In genomic region chr3:99536555-99537314, GRCh38 we compare ENCODE assay signal across 23 cellular contexts.
A peak's percentile ranks its signal among the peaks of the same experiment; 100 is the strongest.
DNase-seq lines count a peak whose midpoint lies in the region; ATAC-seq and TF ChIP-seq lines count a peak whose summit lies in the region.
"Had no signal": no experiment of that assay in that cellular context is flagged by ENCODE, and none has a peak within 500 bp of the region (broad histone marks: within the 10 kb centered on the region; RNA-seq: fewer than 3 reads in every experiment).

No MANE protein-coding gene starts in this region.

- peak overlapping the region; percentile 7 for H2AFZ ChIP-seq in neuronal stem cell (ENCODE audit: low read length)

- no peak overlapping the region for H3K23ac ChIP-seq in neuronal stem cell (ENCODE audit: low read depth, low read length, poor library complexity)

- H3K27ac ChIP-seq in SK-N-MC (peak overlapping the region; percentile 7; the same call in 1 of the 2 replicates), neuronal stem cell (replicated peaks; ENCODE audit: low read length) (no peak overlapping the region), upper lobe of right lung (no peak overlapping the region)
- H3K27ac ChIP-seq: A549, vagina had no signal

- H3K4me1 ChIP-seq in neuronal stem cell (ENCODE audit: control insufficient read depth in 2 of 2, insufficient read depth in 1 of 2, low read depth in 1 of 2, low read length in 2 of 2) (peaks cover 0 to 5% of the 10 kb centered on the region in 2 donors), upper lobe of right lung (peaks cover 8% of the 10 kb centered on the region)
- H3K4me1 ChIP-seq: A549, vagina had no signal

- H3K9ac ChIP-seq in SK-N-MC (ENCODE audit: insufficient read length): no peak overlapping the region
- H3K9ac ChIP-seq in neuronal stem cell (ENCODE audit: low read depth, low read length, poor library complexity): no peak overlapping the region

- H3K18ac ChIP-seq in neuronal stem cell (ENCODE audit: low read length): no peak overlapping the region

- H3K79me1 ChIP-seq in neuronal stem cell (ENCODE audit: low read depth, low read length): no peaks in the 10 kb centered on the region

- DNase-seq in DMS53 (lab: John Stamatoyannopoulos, UW) (peak; percentile 71), SK-N-MC (ENCODE audit: low read depth, low spot score) (no peak), fibroblast of villous mesenchyme (ENCODE audit: low read depth) (peak; percentile 73), neuronal stem cell (ENCODE audit: low spot score) (no peak), NCI-H1105 treated with DMSO at 0.1 percent for 48 hours (lab: John Stamatoyannopoulos, UW) (no peak), upper lobe of right lung (no peak), NCI-H1436 (lab: John Stamatoyannopoulos, UW) (no peak)
- DNase-seq: activated CD4-positive, alpha-beta memory T cell treated with anti-CD3 and anti-CD28 coated beads for 36 hours; activated effector memory CD4-positive, alpha-beta T cell treated with Interleukin-2 at 50 U/mL for 16 hours; activated naive CD8-positive, alpha-beta T cell treated with anti-CD3 and anti-CD28 coated beads for 36 hours; COR-L47; DMS79 treated with DMSO at 0.1 percent for 48 hours; H7; hippocampal formation; immature natural killer cell; NCI-H2081 treated with DMSO at 0.1 percent for 48 hours; posterior cingulate gyrus; SIG-M5 had no signal

- H3K36me3 ChIP-seq in SK-N-MC (ENCODE audit: insufficient read depth, low read length): no peaks in the 10 kb centered on the region
- no peaks in the 10 kb centered on the region for H3K36me3 ChIP-seq in neuronal stem cell (replicated peaks in 1 of 2; ENCODE audit: control insufficient read depth in 2 of 2, insufficient read depth in 2 of 2, low read length in 2 of 2)
- no peaks in the 10 kb centered on the region for H3K36me3 ChIP-seq in upper lobe of right lung
- H3K36me3 ChIP-seq: vagina had no signal

- H3K14ac ChIP-seq in neuronal stem cell (ENCODE audit: low read length): no peak overlapping the region

- WGBS in neuronal stem cell (ENCODE audit: extremely low coverage in 2 of 2, insufficient read length in 2 of 2, insufficient replicate concordance in 1 of 2), 2 donors: no CpG with 5 or more reads among the region's 2 CpGs

- TF ChIP-seq CTCF in fibroblast of villous mesenchyme (IDR thresholded peaks at IDR 0.05; ENCODE audit: insufficient read depth, low read depth, low read length) (no peak), upper lobe of right lung (IDR thresholded peaks at IDR 0.05) (no peak)

- H4K91ac ChIP-seq in neuronal stem cell (ENCODE audit: low read depth, low read length, poor library complexity): no peak overlapping the region

- no peak overlapping the region for H3K4me2 ChIP-seq in neuronal stem cell (ENCODE audit: insufficient read depth, low read length, poor library complexity, severe bottlenecking)
- H3K4me2 ChIP-seq: A549 had no signal

- H3K4me3 ChIP-seq in SK-N-MC: no peak overlapping the region
- H3K4me3 ChIP-seq in fibroblast of villous mesenchyme (ENCODE audit: low read depth, low read length): no peak overlapping the region
- H3K4me3 ChIP-seq in neuronal stem cell (ENCODE audit: low read length in 2 of 2): no peak overlapping the region
- H3K4me3 ChIP-seq in upper lobe of right lung: no peak overlapping the region
- H3K4me3 ChIP-seq: A549, vagina had no signal

- no peak overlapping the region for H2BK5ac ChIP-seq in neuronal stem cell (ENCODE audit: low read length)

- ATAC-seq in upper lobe of right lung (no peak), HG02884 (IDR thresholded peaks at IDR 0.05; ENCODE audit: unreplicated experiment) (no peak)
- ATAC-seq: A549; left lobe of liver; natural killer cell treated with Interleukin-12 subunit alpha and Interleukin-12 subunit beta and Interleukin-15 and Interleukin-18, amount 100 ng/mL, for 72 hours had no signal

- no peaks in the 10 kb centered on the region for H3K9me3 ChIP-seq in SK-N-MC (ENCODE audit: low read depth, low read length)
- no peaks in the 10 kb centered on the region for H3K9me3 ChIP-seq in neuronal stem cell (replicated peaks in 1 of 2; ENCODE audit: control insufficient read depth in 2 of 2, insufficient read depth in 1 of 2, low read depth in 1 of 2, low read length in 2 of 2)
- no peaks in the 10 kb centered on the region for H3K9me3 ChIP-seq in upper lobe of right lung
- H3K9me3 ChIP-seq: A549, vagina had no signal

- H2BK120ac ChIP-seq in neuronal stem cell (ENCODE audit: low read depth, low read length): no peak overlapping the region

- H3K27me3 ChIP-seq in neuronal stem cell (ENCODE audit: control insufficient read depth in 3 of 3, insufficient read depth in 3 of 3, low read depth in 1 of 3, low read length in 3 of 3) (no peaks in the 10 kb centered on the region), upper lobe of right lung (no peaks in the 10 kb centered on the region)
- H3K27me3 ChIP-seq: vagina had no signal

- no peak overlapping the region for H3K4ac ChIP-seq in neuronal stem cell (ENCODE audit: low read length)

- intact Hi-C loops in upper lobe of right lung (cut with DNase I): no loop called here

- no peak overlapping the region for H2AK5ac ChIP-seq in neuronal stem cell (ENCODE audit: low read depth, low read length)

- H4K8ac ChIP-seq in neuronal stem cell (ENCODE audit: low read depth, low read length): no peak overlapping the region

- no peak overlapping the region for H2BK15ac ChIP-seq in neuronal stem cell (ENCODE audit: low read length)

- no peak overlapping the region for H2BK12ac ChIP-seq in neuronal stem cell (ENCODE audit: low read length)

Comparison
In these comparisons a context has a peak if more than half of its experiments do, and no peak if none do; other contexts are left out.
1. DNase-seq: peak in DMS53 (single experiment) and fibroblast of villous mesenchyme (single experiment); none in SK-N-MC (single experiment), neuronal stem cell (single experiment), NCI-H1105 treated with DMSO at 0.1 percent for 48 hours (single experiment), upper lobe of right lung (single experiment) and NCI-H1436 (single experiment).